28 cellular contexts compared by ENCODE assay signal in genomic region chr13:23436680-23437079, GRCh38.
"Had no signal": no experiment of that assay in that cellular context is flagged by ENCODE, and none has a peak within 500 bp of the region (broad histone marks: within the 10 kb centered on the region; RNA-seq: fewer than 3 reads in every experiment).

No MANE protein-coding gene starts in this region.

- DNase-seq: activated B cell treated with CpG ODN at 0.5 μM for 24 hours; activated CD4-positive, alpha-beta T cell treated with anti-CD3 and anti-CD28 coated beads for 1 hour; activated CD4-positive, alpha-beta T cell treated with anti-CD3 and anti-CD28 coated beads, Interleukin-2, amount 10 ng/mL, durations not matched to agents 24 days and 14 days; activated CD4-positive, alpha-beta T cell treated with anti-CD3 and anti-CD28 coated beads, Interleukin-2, amount 50 U/mL, for 48 hours; activated CD8-positive, alpha-beta memory T cell treated with anti-CD3 and anti-CD28 coated beads, Interleukin-2, amount 10 ng/mL, durations not matched to agents 7 days and 5 days; activated effector memory CD4-positive, alpha-beta T cell treated with Interleukin-2 at 50 U/mL for 16 hours; activated naive CD4-positive, alpha-beta T cell; activated T-cell treated with anti-CD3 and anti-CD28 coated beads, Interleukin-2, amount 50 U/mL, for 24 hours; aorta; central memory CD4-positive, alpha-beta T cell; NCI-H1092; NCI-H1417; NCI-H1930; NCI-H2171; NCI-H2227 treated with DMSO at 0.1 percent for 48 hours; NCI-H446 treated with DMSO at 0.1 percent for 48 hours; NCI-H524 treated with DMSO at 0.1 percent for 48 hours; NCI-H748 treated with DMSO at 0.1 percent for 48 hours; OCI-M1; RPMI8226; T-cell; T-helper 2 cell; T1000 had no signal

- ATAC-seq: activated CD8-positive, alpha-beta memory T cell treated with anti-CD3 and anti-CD28 coated beads, Interleukin-2, amount 10 ng/mL, durations not matched to agents 7 days and 5 days; Panc1; Right ventricle myocardium inferior; T-cell had no signal

- H3K27ac Mint-ChIP-seq: activated B cell treated with CpG ODN at 0.5 μM for 24 hours; activated CD4-positive, alpha-beta T cell treated with anti-CD3 and anti-CD28 coated beads, Interleukin-2, amount 10 ng/mL, durations not matched to agents 24 days and 14 days; activated CD8-positive, alpha-beta memory T cell treated with anti-CD3 and anti-CD28 coated beads, Interleukin-2, amount 10 ng/mL, durations not matched to agents 7 days and 5 days; activated naive CD4-positive, alpha-beta T cell treated with anti-CD3 and anti-CD28 coated beads, Interleukin-2, amount 50 U/mL, for 24 hours; activated T-cell treated with anti-CD3 and anti-CD28 coated beads, Interleukin-2, amount 50 U/mL, for 24 hours; activated T-helper 1 cell treated with anti-CD3 and anti-CD28 coated beads, Interleukin-12 subunit alpha, Interleukin-12 subunit beta, Interleukin-2, Interleukin-4 antibody, amounts not matched to agents 30 ng/mL and 10 ng/mL and 1 ng/mL, durations not matched to agents 14 hours and 24 hours and 36 hours; T-cell had no signal

- H3K9me3 Mint-ChIP-seq: activated B cell treated with CpG ODN at 0.5 μM for 24 hours; activated CD4-positive, alpha-beta T cell treated with anti-CD3 and anti-CD28 coated beads, Interleukin-2, amount 10 ng/mL, durations not matched to agents 24 days and 14 days; activated naive CD4-positive, alpha-beta T cell treated with anti-CD3 and anti-CD28 coated beads, Interleukin-2, amount 50 U/mL, for 24 hours; activated T-cell treated with anti-CD3 and anti-CD28 coated beads, Interleukin-2, amount 50 U/mL, for 24 hours; activated T-helper 1 cell treated with anti-CD3 and anti-CD28 coated beads, Interleukin-12 subunit alpha, Interleukin-12 subunit beta, Interleukin-2, Interleukin-4 antibody, amounts not matched to agents 30 ng/mL and 10 ng/mL and 1 ng/mL, durations not matched to agents 14 hours and 24 hours and 36 hours; T-cell had no signal

- H3K4me3 ChIP-seq: SK-N-MC had no signal

- H3K27ac ChIP-seq: SK-N-MC had no signal

- H3K4me3 Mint-ChIP-seq: activated B cell treated with CpG ODN at 0.5 μM for 24 hours; activated CD4-positive, alpha-beta T cell treated with anti-CD3 and anti-CD28 coated beads, Interleukin-2, amount 10 ng/mL, durations not matched to agents 24 days and 14 days; activated CD8-positive, alpha-beta memory T cell treated with anti-CD3 and anti-CD28 coated beads, Interleukin-2, amount 10 ng/mL, durations not matched to agents 7 days and 5 days; activated naive CD4-positive, alpha-beta T cell treated with anti-CD3 and anti-CD28 coated beads, Interleukin-2, amount 50 U/mL, for 24 hours; activated T-cell treated with anti-CD3 and anti-CD28 coated beads, Interleukin-2, amount 50 U/mL, for 24 hours; activated T-helper 1 cell treated with anti-CD3 and anti-CD28 coated beads, Interleukin-12 subunit alpha, Interleukin-12 subunit beta, Interleukin-2, Interleukin-4 antibody, amounts not matched to agents 30 ng/mL and 10 ng/mL and 1 ng/mL, durations not matched to agents 14 hours and 24 hours and 36 hours; T-cell had no signal

- H3K36me3 Mint-ChIP-seq: activated CD8-positive, alpha-beta memory T cell treated with anti-CD3 and anti-CD28 coated beads, Interleukin-2, amount 10 ng/mL, durations not matched to agents 7 days and 5 days; activated naive CD4-positive, alpha-beta T cell treated with anti-CD3 and anti-CD28 coated beads, Interleukin-2, amount 50 U/mL, for 24 hours; T-cell had no signal
